In genomic region chr22:47374273-47374771, GRCh38 we compare ENCODE assay signal across 20 cellular contexts.
"Had no signal": no experiment of that assay in that cellular context is flagged by ENCODE, and none has a peak within 500 bp of the region (broad histone marks: within the 10 kb centered on the region; RNA-seq: fewer than 3 reads in every experiment).

No MANE protein-coding gene starts in this region.

- ATAC-seq: activated T-cell treated with anti-CD3 and anti-CD28 coated beads, Interleukin-2, amount 50 U/mL, for 72 hours; effector memory CD8-positive, alpha-beta T cell; gastroesophageal sphincter; left cardiac atrium had no signal

- H3K4me1 ChIP-seq: adrenal gland, ascending aorta, gastroesophageal sphincter, tibial nerve, uterus had no signal

- H3K27me3 ChIP-seq: adrenal gland, ascending aorta, cardiac muscle cell, hepatocyte, tibial nerve had no signal

- H3K36me3 ChIP-seq: adrenal gland, ascending aorta, cardiac muscle cell, gastroesophageal sphincter, tibial nerve, uterus had no signal

- H3K9me3 ChIP-seq: adrenal gland, ascending aorta, gastroesophageal sphincter, tibial nerve, uterus had no signal

- H3K27ac ChIP-seq: adrenal gland, ascending aorta, cardiac muscle cell, gastroesophageal sphincter, hepatocyte, tibial nerve, uterus had no signal

- H3K4me3 ChIP-seq: adrenal gland, ascending aorta, cardiac muscle cell, gastroesophageal sphincter, hepatocyte, tibial nerve, uterus had no signal

- DNase-seq: activated CD4-positive, alpha-beta memory T cell treated with anti-CD3 and anti-CD28 coated beads for 36 hours; activated CD4-positive, alpha-beta T cell treated with anti-CD3 and anti-CD28 coated beads for 4 hours; activated naive CD4-positive, alpha-beta T cell treated with anti-CD3 and anti-CD28 coated beads for 36 hours; activated naive CD8-positive, alpha-beta T cell treated with anti-CD3 and anti-CD28 coated beads for 36 hours; activated T-cell treated with anti-CD3 and anti-CD28 coated beads, Interleukin-2, amount 50 U/mL, for 72 hours; cortex of kidney; effector memory CD8-positive, alpha-beta T cell; erythroblast; islet precursor cell; left cardiac atrium; mesenchymal stem cell; stimulated activated naive CD4-positive, alpha-beta T cell; T-helper 1 cell had no signal
